ENCODE assay signal across 14 cellular contexts in genomic region chr7:37315752-37316711, GRCh38.
DNase-seq lines count a peak whose midpoint lies in the region; ATAC-seq, FAIRE-seq and TF ChIP-seq lines count a peak whose summit lies in the region.
"Had no signal": no experiment of that assay in that cellular context is flagged by ENCODE, and none has a peak within 500 bp of the region (broad histone marks: within the 10 kb centered on the region; RNA-seq: fewer than 3 reads in every experiment).

No MANE protein-coding gene starts in this region.

- no peaks in the 10 kb centered on the region; the same call in 2 of the 3 replicates for H3K9me3 ChIP-seq in GM12878 (replicated peaks; ENCODE audit: control insufficient read depth, insufficient read depth, low read length)
- H3K9me3 ChIP-seq in mucosa of descending colon: no peaks in the 10 kb centered on the region
- no peaks in the 10 kb centered on the region for H3K9me3 ChIP-seq in HepG2 (ENCODE audit: low read length)
- H3K9me3 ChIP-seq: Peyer's patch had no signal

- ATAC-seq in GM12878 (no peak), mucosa of descending colon (peak; percentile 14), GM19324 (IDR thresholded peaks at IDR 0.05; ENCODE audit: low FRiP score, unreplicated experiment) (no peak), HepG2 (no peak)
- no peak for ATAC-seq in stimulated activated naive CD8-positive, alpha-beta T cell treated with anti-CD3 and anti-CD28 coated beads, Interleukin-15, amount 100 ng/mL, for 72 hours

- BruUV-seq in GM12878 (replicated peaks; lab: Mats Ljungman, UMichigan) (no TSS peak), HepG2 (replicated peaks; lab: Mats Ljungman, UMichigan) (no TSS peak)

- H2AFZ ChIP-seq in GM12878 (ENCODE audit: control insufficient read depth, low read depth, low read length) (peak overlapping the region; percentile 20; the same call in 1 of the 2 replicates), HepG2 (ENCODE audit: low read length) (no peak overlapping the region)

- H3K27ac Mint-ChIP-seq in stimulated activated naive CD8-positive, alpha-beta T cell treated with anti-CD3 and anti-CD28 coated beads, Interleukin-15, amount 100 ng/mL, for 72 hours: no peak overlapping the region

- H3K4me1 Mint-ChIP-seq in stimulated activated naive CD8-positive, alpha-beta T cell treated with anti-CD3 and anti-CD28 coated beads, Interleukin-15, amount 100 ng/mL, for 72 hours: peaks cover 38% of the 10 kb centered on the region

- H4K20me1 ChIP-seq in GM12878 (ENCODE audit: control insufficient read depth, insufficient read depth) (no peaks in the 10 kb centered on the region), HepG2 (ENCODE audit: insufficient read depth, low read length) (no peaks in the 10 kb centered on the region)

- H3K27ac ChIP-seq in GM12878 (ENCODE audit: control insufficient read depth, insufficient read depth): no peak overlapping the region
- H3K27ac ChIP-seq in HepG2 (ENCODE audit: extremely low read length, insufficient read depth, low read length): no peak overlapping the region

- H3K9me3 Mint-ChIP-seq in stimulated activated naive CD8-positive, alpha-beta T cell treated with anti-CD3 and anti-CD28 coated beads, Interleukin-15, amount 100 ng/mL, for 72 hours: no peaks in the 10 kb centered on the region

- TF ChIP-seq EP300 in GM12878 (IDR thresholded peaks at IDR 0.05; ENCODE audit: borderline replicate concordance in 1 of 2, control insufficient read depth in 1 of 2, low read depth in 2 of 2, low read length in 2 of 2) (no peak), HepG2 (IDR thresholded peaks at IDR 0.05; ENCODE audit: low read depth in 2 of 2, low read length in 2 of 2) (no peak), HepG2 (CRISPR knock-in tag; IDR thresholded peaks at IDR 0.05; ENCODE audit: borderline replicate concordance) (no peak)

- H3K4me1 ChIP-seq in GM12878 (ENCODE audit: control insufficient read depth, insufficient read depth, low read length) (peaks cover 7% of the 10 kb centered on the region), mucosa of descending colon (ENCODE audit: low read depth) (no peaks in the 10 kb centered on the region), HepG2 (ENCODE audit: insufficient read depth, low read length) (no peaks in the 10 kb centered on the region)
- H3K4me1 ChIP-seq: Peyer's patch had no signal

- POLR2A ChIA-PET in HEK293T (lab: Yijun Ruan, JAX) (no interaction called here), GM12878 (lab: Charles Lee) (interaction anchor here (0.5 to 1.0 kb wide), 2 partner anchors 11 to 28 kb away, joined by 4 read pairs; no protein-coding TSS in a partner anchor), HepG2 (lab: Yijun Ruan, JAX) (no interaction called here)

- no peak overlapping the region for H3K4me3 Mint-ChIP-seq in stimulated activated naive CD8-positive, alpha-beta T cell treated with anti-CD3 and anti-CD28 coated beads, Interleukin-15, amount 100 ng/mL, for 72 hours

- H3K9ac ChIP-seq in GM12878 (ENCODE audit: control insufficient read depth, insufficient read depth, low read length) (no peak overlapping the region), HepG2 (ENCODE audit: insufficient read depth, low read depth, low read length) (no peak overlapping the region)

- H3K36me3 ChIP-seq in GM12878 (ENCODE audit: control insufficient read depth in 2 of 2, insufficient read depth in 2 of 2, low read length in 1 of 2): peaks cover 4 to 13% of the 10 kb centered on the region in 2 experiments
- H3K36me3 ChIP-seq in mucosa of descending colon (ENCODE audit: low read depth): no peaks in the 10 kb centered on the region
- no peaks in the 10 kb centered on the region for H3K36me3 ChIP-seq in HepG2 (replicated peaks in 1 of 2; ENCODE audit: control insufficient read depth in 1 of 2, insufficient read depth in 2 of 2, low read length in 2 of 2)
- H3K36me3 ChIP-seq: Peyer's patch had no signal

- H3K27me3 Mint-ChIP-seq in stimulated activated naive CD8-positive, alpha-beta T cell treated with anti-CD3 and anti-CD28 coated beads, Interleukin-15, amount 100 ng/mL, for 72 hours: no peaks in the 10 kb centered on the region

- DNase-seq in Ammon's horn (ENCODE audit: low spot score): peak; percentile 24
- no peak for DNase-seq in HEK293T (ENCODE audit: extremely low spot score)
- no peak for DNase-seq in GM12878 (ENCODE audit: low read depth, low spot score)
- DNase-seq in mucosa of descending colon: no peak
- no peak for DNase-seq in HepG2 (ENCODE audit: low spot score)
- no peak for DNase-seq in SIG-M5 (lab: John Stamatoyannopoulos, UW)
- DNase-seq in stimulated activated naive CD8-positive, alpha-beta T cell treated with anti-CD3 and anti-CD28 coated beads, Interleukin-15, amount 100 ng/mL, for 72 hours: no peak
- DNase-seq: activated T-cell treated with anti-CD3 and anti-CD28 coated beads, Interleukin-2, amount 50 U/mL, for 48 hours; IMR-90; Peyer's patch; stimulated activated CD4-positive, alpha-beta T cell treated with anti-CD3 and anti-CD28 coated beads, Interleukin-2, amount 100 ng/mL, for 48 hours had no signal

- WGBS in GM12878 (ENCODE audit: insufficient coverage, insufficient replicate concordance, low lambda C conversion rate, missing lambda C conversion rate): 49% methylated on average over 5 of the region's 5 CpGs
- WGBS in HepG2 (ENCODE audit: low lambda C conversion rate): 12% methylated on average over 5 of the region's 5 CpGs

- H3K27me3 ChIP-seq in GM12878 (replicated peaks in 1 of 2; ENCODE audit: control insufficient read depth in 2 of 2, insufficient read depth in 2 of 2, low read length in 1 of 2) (no peaks in the 10 kb centered on the region), HepG2 (ENCODE audit: control insufficient read depth in 1 of 2, insufficient read depth in 2 of 2, low read length in 2 of 2) (no peaks in the 10 kb centered on the region)
- H3K27me3 ChIP-seq: Peyer's patch had no signal

- SMC1A ChIA-PET in GM12878 (lab: Charles Lee; ENCODE audit: uncharacterized antibody, unreplicated experiment): interaction anchor here (0.9 kb wide), 1 partner anchor 26 kb away, joined by 3 read pairs; no protein-coding TSS in a partner anchor

- H3K79me2 ChIP-seq in GM12878 (ENCODE audit: control insufficient read depth, insufficient read depth, low read length): peaks cover 2% of the 10 kb centered on the region
- no peaks in the 10 kb centered on the region for H3K79me2 ChIP-seq in HepG2 (ENCODE audit: insufficient read depth, low read length)

- H3K4me2 ChIP-seq in GM12878 (ENCODE audit: control insufficient read depth, insufficient read depth): no peak overlapping the region
- H3K4me2 ChIP-seq in HepG2 (ENCODE audit: low read depth, low read length): no peak overlapping the region

- TF ChIP-seq CTCF in GM12878 (IDR thresholded peaks at IDR 0.05 in 2 of 3, conservative IDR thresholded peaks at IDR 0.05 in 1 of 3; ENCODE audit: control insufficient read depth in 2 of 3, extremely low read depth in 1 of 3, insufficient read depth in 1 of 3, low read depth in 3 of 3, low read length in 3 of 3): no peak
- no peak for TF ChIP-seq CTCF in mucosa of descending colon (IDR thresholded peaks at IDR 0.05)
- TF ChIP-seq CTCF in HepG2 (CRISPR knock-in tag; IDR thresholded peaks at IDR 0.05): no peak

- intact Hi-C loops in GM12878 (cut with micrococcal nuclease; ENCODE audit: unreplicated experiment) (no loop called here), mucosa of descending colon (cut with DNase I, micrococcal nuclease) (no loop called here), HepG2 (cut with micrococcal nuclease; ENCODE audit: unreplicated experiment) (no loop called here)

- in situ Hi-C loops in GM12878 (cut with MboI) (no loop called here), HepG2 (cut with HindIII; ENCODE audit: extremely low pct_ligation_motif_present, low pct_unique_long_range_greater_than_20kb) (no loop called here)

- H3K4me3 ChIP-seq in GM12878 (no peak overlapping the region), mucosa of descending colon (no peak overlapping the region), HepG2 (replicated peaks in 1 of 3; ENCODE audit: insufficient read depth in 1 of 3, low read depth in 2 of 3, low read length in 3 of 3) (no peak overlapping the region)
- H3K4me3 ChIP-seq: Peyer's patch had no signal

- FAIRE-seq in GM12878 (lab: Jason Lieb, UNC): no peak
- FAIRE-seq in HepG2 (lab: Jason Lieb, UNC): no peak
- FAIRE-seq: bronchial epithelial cell, keratinocyte had no signal

- CTCF ChIA-PET in HEK293T (lab: Yijun Ruan, JAX): interaction anchor here (0.9 kb wide), 1 partner anchor 31 kb away, joined by 3 read pairs; no protein-coding TSS in a partner anchor
- CTCF ChIA-PET in GM12878 (lab: Yijun Ruan, JAX): interaction anchor here (0.6 to 1.2 kb wide), 4 partner anchors 10 to 33 kb away, joined by 3 read pairs; no protein-coding TSS in a partner anchor
- CTCF ChIA-PET in HepG2 (lab: Yijun Ruan, JAX; ENCODE audit: low intra/inter-chr PET ratio, low total read pairs): no interaction called here

- RAD21 ChIA-PET in GM12878 (lab: Charles Lee; ENCODE audit: unreplicated experiment): no interaction called here

- TF ChIP-seq POLR2A in GM12878 (IDR thresholded peaks at IDR 0.05; ENCODE audit: low read depth, low read length) (no peak), HepG2 (IDR thresholded peaks at IDR 0.05; ENCODE audit: insufficient read depth in 1 of 2, low read depth in 2 of 2, low read length in 2 of 2) (no peak)

- no peak for TF ChIP-seq RAD21 in GM12878 (IDR thresholded peaks at IDR 0.05; ENCODE audit: insufficient read depth, low read depth, low read length)
- TF ChIP-seq RAD21 in HepG2 (CRISPR knock-in tag; IDR thresholded peaks at IDR 0.05): no peak

TF ChIP-seq in HEK293T, 16 proteins besides CTCF, POLR2A, EP300 and RAD21 (continues in another document):
- TF ChIP-seq HDGF (IDR thresholded peaks at IDR 0.05; ENCODE audit: borderline replicate concordance): no peak
- TF ChIP-seq TARDBP (IDR thresholded peaks at IDR 0.05): no peak

TF ChIP-seq in HepG2, 621 proteins besides CTCF, POLR2A, EP300 and RAD21 (continues in another document):
- TF ChIP-seq MXI1 (IDR thresholded peaks at IDR 0.05; ENCODE audit: borderline replicate concordance, low read depth, low read length): no peak
